ENCODE assay signal across 1 cellular context in the genomic region with DNA sequence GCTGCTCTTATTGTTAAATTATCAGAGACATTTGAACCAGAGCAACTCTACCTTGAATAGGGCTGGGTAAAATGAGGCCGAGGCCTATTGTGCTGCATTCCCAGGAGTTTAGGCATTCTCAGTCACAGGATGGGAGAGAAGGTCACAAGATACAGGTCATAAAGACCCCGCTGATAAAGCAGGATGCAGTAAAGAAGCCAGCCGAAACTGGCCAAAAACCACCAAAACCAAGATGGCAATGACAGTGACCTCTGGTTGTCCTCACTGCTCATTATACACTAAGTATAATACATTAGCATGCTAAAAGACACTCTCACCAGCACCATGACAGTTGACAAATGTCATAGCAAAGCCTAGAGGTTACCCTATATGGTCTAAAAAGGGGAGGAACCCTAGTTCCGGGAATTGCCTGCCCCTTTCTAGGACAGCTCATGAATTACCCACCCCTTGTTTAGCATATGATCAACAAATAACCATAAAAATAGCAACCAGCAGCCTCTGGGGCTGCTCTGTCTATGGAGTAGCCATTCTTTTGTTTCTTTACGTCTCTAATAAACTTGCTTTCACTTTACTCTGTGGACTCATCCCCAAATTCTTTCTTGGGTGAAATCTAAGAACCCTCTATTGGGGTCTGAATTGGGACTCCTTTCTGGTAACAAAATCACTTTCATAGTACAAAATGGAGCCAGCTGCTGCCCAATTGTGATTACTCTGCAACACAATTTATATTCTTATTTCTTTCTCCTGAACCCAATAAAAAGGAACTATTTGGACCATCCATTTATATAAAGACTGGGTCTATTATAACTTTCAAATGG.
TF ChIP-seq lines count a peak whose summit lies in the region.

No MANE protein-coding gene starts in this region.

TF ChIP-seq in WTC11, 78 proteins besides CTCF, POLR2A, EP300 and RAD21:
- TF ChIP-seq RELA (CRISPR knock-in tag; IDR thresholded peaks at IDR 0.05; ENCODE audit: borderline replicate concordance) = no peak
- TF ChIP-seq, protein P1, sequence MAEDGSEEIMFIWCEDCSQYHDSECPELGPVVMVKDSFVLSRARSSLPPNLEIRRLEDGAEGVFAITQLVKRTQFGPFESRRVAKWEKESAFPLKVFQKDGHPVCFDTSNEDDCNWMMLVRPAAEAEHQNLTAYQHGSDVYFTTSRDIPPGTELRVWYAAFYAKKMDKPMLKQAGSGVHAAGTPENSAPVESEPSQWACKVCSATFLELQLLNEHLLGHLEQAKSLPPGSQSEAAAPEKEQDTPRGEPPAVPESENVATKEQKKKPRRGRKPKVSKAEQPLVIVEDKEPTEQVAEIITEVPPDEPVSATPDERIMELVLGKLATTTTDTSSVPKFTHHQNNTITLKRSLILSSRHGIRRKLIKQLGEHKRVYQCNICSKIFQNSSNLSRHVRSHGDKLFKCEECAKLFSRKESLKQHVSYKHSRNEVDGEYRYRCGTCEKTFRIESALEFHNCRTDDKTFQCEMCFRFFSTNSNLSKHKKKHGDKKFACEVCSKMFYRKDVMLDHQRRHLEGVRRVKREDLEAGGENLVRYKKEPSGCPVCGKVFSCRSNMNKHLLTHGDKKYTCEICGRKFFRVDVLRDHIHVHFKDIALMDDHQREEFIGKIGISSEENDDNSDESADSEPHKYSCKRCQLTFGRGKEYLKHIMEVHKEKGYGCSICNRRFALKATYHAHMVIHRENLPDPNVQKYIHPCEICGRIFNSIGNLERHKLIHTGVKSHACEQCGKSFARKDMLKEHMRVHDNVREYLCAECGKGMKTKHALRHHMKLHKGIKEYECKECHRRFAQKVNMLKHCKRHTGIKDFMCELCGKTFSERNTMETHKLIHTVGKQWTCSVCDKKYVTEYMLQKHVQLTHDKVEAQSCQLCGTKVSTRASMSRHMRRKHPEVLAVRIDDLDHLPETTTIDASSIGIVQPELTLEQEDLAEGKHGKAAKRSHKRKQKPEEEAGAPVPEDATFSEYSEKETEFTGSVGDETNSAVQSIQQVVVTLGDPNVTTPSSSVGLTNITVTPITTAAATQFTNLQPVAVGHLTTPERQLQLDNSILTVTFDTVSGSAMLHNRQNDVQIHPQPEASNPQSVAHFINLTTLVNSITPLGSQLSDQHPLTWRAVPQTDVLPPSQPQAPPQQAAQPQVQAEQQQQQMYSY (CRISPR knock-in tag; IDR thresholded peaks at IDR 0.05) = no peak
- no peak for TF ChIP-seq FOXJ3 (CRISPR knock-in tag; IDR thresholded peaks at IDR 0.05; ENCODE audit: borderline replicate concordance)
- TF ChIP-seq, protein P2, sequence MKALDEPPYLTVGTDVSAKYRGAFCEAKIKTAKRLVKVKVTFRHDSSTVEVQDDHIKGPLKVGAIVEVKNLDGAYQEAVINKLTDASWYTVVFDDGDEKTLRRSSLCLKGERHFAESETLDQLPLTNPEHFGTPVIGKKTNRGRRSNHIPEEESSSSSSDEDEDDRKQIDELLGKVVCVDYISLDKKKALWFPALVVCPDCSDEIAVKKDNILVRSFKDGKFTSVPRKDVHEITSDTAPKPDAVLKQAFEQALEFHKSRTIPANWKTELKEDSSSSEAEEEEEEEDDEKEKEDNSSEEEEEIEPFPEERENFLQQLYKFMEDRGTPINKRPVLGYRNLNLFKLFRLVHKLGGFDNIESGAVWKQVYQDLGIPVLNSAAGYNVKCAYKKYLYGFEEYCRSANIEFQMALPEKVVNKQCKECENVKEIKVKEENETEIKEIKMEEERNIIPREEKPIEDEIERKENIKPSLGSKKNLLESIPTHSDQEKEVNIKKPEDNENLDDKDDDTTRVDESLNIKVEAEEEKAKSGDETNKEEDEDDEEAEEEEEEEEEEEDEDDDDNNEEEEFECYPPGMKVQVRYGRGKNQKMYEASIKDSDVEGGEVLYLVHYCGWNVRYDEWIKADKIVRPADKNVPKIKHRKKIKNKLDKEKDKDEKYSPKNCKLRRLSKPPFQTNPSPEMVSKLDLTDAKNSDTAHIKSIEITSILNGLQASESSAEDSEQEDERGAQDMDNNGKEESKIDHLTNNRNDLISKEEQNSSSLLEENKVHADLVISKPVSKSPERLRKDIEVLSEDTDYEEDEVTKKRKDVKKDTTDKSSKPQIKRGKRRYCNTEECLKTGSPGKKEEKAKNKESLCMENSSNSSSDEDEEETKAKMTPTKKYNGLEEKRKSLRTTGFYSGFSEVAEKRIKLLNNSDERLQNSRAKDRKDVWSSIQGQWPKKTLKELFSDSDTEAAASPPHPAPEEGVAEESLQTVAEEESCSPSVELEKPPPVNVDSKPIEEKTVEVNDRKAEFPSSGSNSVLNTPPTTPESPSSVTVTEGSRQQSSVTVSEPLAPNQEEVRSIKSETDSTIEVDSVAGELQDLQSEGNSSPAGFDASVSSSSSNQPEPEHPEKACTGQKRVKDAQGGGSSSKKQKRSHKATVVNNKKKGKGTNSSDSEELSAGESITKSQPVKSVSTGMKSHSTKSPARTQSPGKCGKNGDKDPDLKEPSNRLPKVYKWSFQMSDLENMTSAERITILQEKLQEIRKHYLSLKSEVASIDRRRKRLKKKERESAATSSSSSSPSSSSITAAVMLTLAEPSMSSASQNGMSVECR (CRISPR knock-in tag; IDR thresholded peaks at IDR 0.05; ENCODE audit: borderline replicate concordance) = no peak
- TF ChIP-seq TEAD1 (CRISPR knock-in tag; IDR thresholded peaks at IDR 0.05) = no peak
- TF ChIP-seq, protein P3, sequence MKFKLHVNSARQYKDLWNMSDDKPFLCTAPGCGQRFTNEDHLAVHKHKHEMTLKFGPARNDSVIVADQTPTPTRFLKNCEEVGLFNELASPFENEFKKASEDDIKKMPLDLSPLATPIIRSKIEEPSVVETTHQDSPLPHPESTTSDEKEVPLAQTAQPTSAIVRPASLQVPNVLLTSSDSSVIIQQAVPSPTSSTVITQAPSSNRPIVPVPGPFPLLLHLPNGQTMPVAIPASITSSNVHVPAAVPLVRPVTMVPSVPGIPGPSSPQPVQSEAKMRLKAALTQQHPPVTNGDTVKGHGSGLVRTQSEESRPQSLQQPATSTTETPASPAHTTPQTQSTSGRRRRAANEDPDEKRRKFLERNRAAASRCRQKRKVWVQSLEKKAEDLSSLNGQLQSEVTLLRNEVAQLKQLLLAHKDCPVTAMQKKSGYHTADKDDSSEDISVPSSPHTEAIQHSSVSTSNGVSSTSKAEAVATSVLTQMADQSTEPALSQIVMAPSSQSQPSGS (CRISPR knock-in tag; IDR thresholded peaks at IDR 0.05; ENCODE audit: borderline replicate concordance, low read depth) = no peak
- TF ChIP-seq, protein P4, sequence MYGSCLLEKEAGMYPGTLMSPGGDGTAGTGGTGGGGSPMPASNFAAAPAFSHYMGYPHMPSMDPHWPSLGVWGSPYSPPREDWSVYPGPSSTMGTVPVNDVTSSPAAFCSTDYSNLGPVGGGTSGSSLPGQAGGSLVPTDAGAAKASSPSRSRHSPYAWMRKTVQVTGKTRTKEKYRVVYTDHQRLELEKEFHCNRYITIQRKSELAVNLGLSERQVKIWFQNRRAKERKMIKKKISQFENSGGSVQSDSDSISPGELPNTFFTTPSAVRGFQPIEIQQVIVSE (CRISPR knock-in tag; IDR thresholded peaks at IDR 0.05; ENCODE audit: borderline replicate concordance) = no peak
- no peak for TF ChIP-seq SMAD4 (CRISPR knock-in tag; IDR thresholded peaks at IDR 0.05)
- TF ChIP-seq FOXP1 (CRISPR knock-in tag; IDR thresholded peaks at IDR 0.05; ENCODE audit: borderline replicate concordance) = no peak
- TF ChIP-seq, protein P5, sequence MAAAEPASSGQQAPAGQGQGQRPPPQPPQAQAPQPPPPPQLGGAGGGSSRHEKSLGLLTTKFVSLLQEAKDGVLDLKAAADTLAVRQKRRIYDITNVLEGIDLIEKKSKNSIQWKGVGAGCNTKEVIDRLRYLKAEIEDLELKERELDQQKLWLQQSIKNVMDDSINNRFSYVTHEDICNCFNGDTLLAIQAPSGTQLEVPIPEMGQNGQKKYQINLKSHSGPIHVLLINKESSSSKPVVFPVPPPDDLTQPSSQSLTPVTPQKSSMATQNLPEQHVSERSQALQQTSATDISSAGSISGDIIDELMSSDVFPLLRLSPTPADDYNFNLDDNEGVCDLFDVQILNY (CRISPR knock-in tag; IDR thresholded peaks at IDR 0.05) = no peak
- TF ChIP-seq, protein P6, sequence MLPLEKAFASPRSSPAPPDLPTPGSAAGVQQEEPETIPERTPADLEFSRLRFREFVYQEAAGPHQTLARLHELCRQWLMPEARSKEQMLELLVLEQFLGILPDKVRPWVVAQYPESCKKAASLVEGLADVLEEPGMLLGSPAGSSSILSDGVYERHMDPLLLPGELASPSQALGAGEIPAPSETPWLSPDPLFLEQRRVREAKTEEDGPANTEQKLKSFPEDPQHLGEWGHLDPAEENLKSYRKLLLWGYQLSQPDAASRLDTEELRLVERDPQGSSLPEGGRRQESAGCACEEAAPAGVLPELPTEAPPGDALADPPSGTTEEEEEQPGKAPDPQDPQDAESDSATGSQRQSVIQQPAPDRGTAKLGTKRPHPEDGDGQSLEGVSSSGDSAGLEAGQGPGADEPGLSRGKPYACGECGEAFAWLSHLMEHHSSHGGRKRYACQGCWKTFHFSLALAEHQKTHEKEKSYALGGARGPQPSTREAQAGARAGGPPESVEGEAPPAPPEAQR (CRISPR knock-in tag; IDR thresholded peaks at IDR 0.05) = no peak
- TF ChIP-seq MYBL2 (CRISPR knock-in tag; IDR thresholded peaks at IDR 0.05) = no peak
- TF ChIP-seq, protein P7, sequence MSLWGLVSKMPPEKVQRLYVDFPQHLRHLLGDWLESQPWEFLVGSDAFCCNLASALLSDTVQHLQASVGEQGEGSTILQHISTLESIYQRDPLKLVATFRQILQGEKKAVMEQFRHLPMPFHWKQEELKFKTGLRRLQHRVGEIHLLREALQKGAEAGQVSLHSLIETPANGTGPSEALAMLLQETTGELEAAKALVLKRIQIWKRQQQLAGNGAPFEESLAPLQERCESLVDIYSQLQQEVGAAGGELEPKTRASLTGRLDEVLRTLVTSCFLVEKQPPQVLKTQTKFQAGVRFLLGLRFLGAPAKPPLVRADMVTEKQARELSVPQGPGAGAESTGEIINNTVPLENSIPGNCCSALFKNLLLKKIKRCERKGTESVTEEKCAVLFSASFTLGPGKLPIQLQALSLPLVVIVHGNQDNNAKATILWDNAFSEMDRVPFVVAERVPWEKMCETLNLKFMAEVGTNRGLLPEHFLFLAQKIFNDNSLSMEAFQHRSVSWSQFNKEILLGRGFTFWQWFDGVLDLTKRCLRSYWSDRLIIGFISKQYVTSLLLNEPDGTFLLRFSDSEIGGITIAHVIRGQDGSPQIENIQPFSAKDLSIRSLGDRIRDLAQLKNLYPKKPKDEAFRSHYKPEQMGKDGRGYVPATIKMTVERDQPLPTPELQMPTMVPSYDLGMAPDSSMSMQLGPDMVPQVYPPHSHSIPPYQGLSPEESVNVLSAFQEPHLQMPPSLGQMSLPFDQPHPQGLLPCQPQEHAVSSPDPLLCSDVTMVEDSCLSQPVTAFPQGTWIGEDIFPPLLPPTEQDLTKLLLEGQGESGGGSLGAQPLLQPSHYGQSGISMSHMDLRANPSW (CRISPR knock-in tag; conservative IDR thresholded peaks at IDR 0.05; ENCODE audit: low read depth) = no peak
- TF ChIP-seq, protein P8, sequence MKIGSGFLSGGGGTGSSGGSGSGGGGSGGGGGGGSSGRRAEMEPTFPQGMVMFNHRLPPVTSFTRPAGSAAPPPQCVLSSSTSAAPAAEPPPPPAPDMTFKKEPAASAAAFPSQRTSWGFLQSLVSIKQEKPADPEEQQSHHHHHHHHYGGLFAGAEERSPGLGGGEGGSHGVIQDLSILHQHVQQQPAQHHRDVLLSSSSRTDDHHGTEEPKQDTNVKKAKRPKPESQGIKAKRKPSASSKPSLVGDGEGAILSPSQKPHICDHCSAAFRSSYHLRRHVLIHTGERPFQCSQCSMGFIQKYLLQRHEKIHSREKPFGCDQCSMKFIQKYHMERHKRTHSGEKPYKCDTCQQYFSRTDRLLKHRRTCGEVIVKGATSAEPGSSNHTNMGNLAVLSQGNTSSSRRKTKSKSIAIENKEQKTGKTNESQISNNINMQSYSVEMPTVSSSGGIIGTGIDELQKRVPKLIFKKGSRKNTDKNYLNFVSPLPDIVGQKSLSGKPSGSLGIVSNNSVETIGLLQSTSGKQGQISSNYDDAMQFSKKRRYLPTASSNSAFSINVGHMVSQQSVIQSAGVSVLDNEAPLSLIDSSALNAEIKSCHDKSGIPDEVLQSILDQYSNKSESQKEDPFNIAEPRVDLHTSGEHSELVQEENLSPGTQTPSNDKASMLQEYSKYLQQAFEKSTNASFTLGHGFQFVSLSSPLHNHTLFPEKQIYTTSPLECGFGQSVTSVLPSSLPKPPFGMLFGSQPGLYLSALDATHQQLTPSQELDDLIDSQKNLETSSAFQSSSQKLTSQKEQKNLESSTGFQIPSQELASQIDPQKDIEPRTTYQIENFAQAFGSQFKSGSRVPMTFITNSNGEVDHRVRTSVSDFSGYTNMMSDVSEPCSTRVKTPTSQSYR (CRISPR knock-in tag; IDR thresholded peaks at IDR 0.05) = no peak
- TF ChIP-seq ETV6 (CRISPR knock-in tag; IDR thresholded peaks at IDR 0.05) = no peak
- TF ChIP-seq, protein P9, sequence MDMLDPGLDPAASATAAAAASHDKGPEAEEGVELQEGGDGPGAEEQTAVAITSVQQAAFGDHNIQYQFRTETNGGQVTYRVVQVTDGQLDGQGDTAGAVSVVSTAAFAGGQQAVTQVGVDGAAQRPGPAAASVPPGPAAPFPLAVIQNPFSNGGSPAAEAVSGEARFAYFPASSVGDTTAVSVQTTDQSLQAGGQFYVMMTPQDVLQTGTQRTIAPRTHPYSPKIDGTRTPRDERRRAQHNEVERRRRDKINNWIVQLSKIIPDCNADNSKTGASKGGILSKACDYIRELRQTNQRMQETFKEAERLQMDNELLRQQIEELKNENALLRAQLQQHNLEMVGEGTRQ (CRISPR knock-in tag; IDR thresholded peaks at IDR 0.05) = no peak
- TF ChIP-seq ZNF671 (CRISPR knock-in tag; IDR thresholded peaks at IDR 0.05) = no peak
- TF ChIP-seq TP53 (CRISPR knock-in tag; IDR thresholded peaks at IDR 0.05) = no peak
- TF ChIP-seq, protein P10, sequence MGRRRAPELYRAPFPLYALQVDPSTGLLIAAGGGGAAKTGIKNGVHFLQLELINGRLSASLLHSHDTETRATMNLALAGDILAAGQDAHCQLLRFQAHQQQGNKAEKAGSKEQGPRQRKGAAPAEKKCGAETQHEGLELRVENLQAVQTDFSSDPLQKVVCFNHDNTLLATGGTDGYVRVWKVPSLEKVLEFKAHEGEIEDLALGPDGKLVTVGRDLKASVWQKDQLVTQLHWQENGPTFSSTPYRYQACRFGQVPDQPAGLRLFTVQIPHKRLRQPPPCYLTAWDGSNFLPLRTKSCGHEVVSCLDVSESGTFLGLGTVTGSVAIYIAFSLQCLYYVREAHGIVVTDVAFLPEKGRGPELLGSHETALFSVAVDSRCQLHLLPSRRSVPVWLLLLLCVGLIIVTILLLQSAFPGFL (CRISPR knock-in tag; IDR thresholded peaks at IDR 0.05; ENCODE audit: borderline replicate concordance) = no peak
